34 cellular contexts compared by ENCODE assay signal in the genomic region with DNA sequence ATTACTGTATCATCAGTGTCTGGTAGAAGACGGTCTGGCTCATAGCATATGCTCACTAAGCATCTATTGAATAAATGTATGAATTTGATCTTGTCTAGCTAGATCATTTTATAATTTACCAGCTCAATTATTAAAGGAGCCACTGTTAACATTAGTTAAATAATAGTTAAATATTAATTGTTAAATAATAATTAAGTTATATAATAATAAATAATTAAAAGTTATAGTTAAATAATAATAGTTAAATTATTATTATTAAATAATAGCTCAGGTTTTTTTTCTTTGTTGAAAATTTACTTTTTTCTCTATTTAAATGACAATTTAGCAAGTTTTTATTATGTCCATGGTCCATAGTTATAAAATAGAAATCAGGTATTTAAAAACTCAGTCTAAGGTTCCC.
"Had no signal": no experiment of that assay in that cellular context is flagged by ENCODE, and none has a peak within 500 bp of the region (broad histone marks: within the 10 kb centered on the region; RNA-seq: fewer than 3 reads in every experiment).

No MANE protein-coding gene starts in this region.

- DNase-seq: activated CD4-positive, alpha-beta memory T cell treated with anti-CD3 and anti-CD28 coated beads, Interleukin-2, amount 10 ng/mL, durations not matched to agents 7 days and 5 days; activated CD4-positive, alpha-beta T cell treated with anti-CD3 and anti-CD28 coated beads for 1 hour; activated CD4-positive, alpha-beta T cell treated with anti-CD3 and anti-CD28 coated beads for 4 hours; activated CD4-positive, alpha-beta T cell treated with anti-CD3 and anti-CD28 coated beads, Interleukin-2, amount 10 ng/mL, durations not matched to agents 7 days and 5 days; activated CD4-positive, alpha-beta T cell treated with anti-CD3 and anti-CD28 coated beads, Interleukin-2, amount 50 U/mL, for 4 hours; activated CD8-positive, alpha-beta memory T cell treated with anti-CD3 and anti-CD28 coated beads, Interleukin-2, amount 50 U/mL, for 48 hours; activated gamma-delta T cell; activated naive CD4-positive, alpha-beta T cell; activated naive CD4-positive, alpha-beta T cell treated with anti-CD3 and anti-CD28 coated beads, Interleukin-2, amount 10 ng/mL, durations not matched to agents 7 days and 5 days; activated naive CD8-positive, alpha-beta T cell treated with anti-CD3 and anti-CD28 coated beads, Interleukin-2, amount 10 ng/mL, durations not matched to agents 7 days and 5 days; activated T-cell treated with anti-CD3 and anti-CD28 coated beads for 4 hours; activated T-cell treated with anti-CD3 and anti-CD28 coated beads, Interleukin-2, amount 50 U/mL, for 24 hours; activated T-cell treated with anti-CD3 and anti-CD28 coated beads, Interleukin-2, amount 50 U/mL, for 72 hours; central memory CD4-positive, alpha-beta T cell; cerebellar nuclear complex; dorsolateral prefrontal cortex; effector memory CD4-positive, alpha-beta T cell; endodermal cell; erythroblast; foreskin keratinocyte; heart right ventricle; T-helper 17 cell; T1000 had no signal

- H3K27ac ChIP-seq: ascending aorta, breast epithelium, cardiac muscle cell, coronary artery, dorsolateral prefrontal cortex, esophagus muscularis mucosa, foreskin keratinocyte, gastroesophageal sphincter, heart right ventricle, hepatocyte had no signal

- H3K4me1 ChIP-seq: breast epithelium, foreskin keratinocyte had no signal

- H3K36me3 Mint-ChIP-seq: activated naive CD4-positive, alpha-beta T cell treated with anti-CD3 and anti-CD28 coated beads, Interleukin-2, amount 10 ng/mL, durations not matched to agents 7 days and 5 days; activated naive CD4-positive, alpha-beta T cell treated with anti-CD3 and anti-CD28 coated beads, Interleukin-2, amount 50 U/mL, for 72 hours; activated naive CD8-positive, alpha-beta T cell treated with anti-CD3 and anti-CD28 coated beads, Interleukin-2, amount 10 ng/mL, durations not matched to agents 7 days and 5 days; brain had no signal

- H3K4me1 Mint-ChIP-seq: activated CD4-positive, alpha-beta memory T cell treated with anti-CD3 and anti-CD28 coated beads, Interleukin-2, amount 10 ng/mL, durations not matched to agents 7 days and 5 days; activated CD4-positive, alpha-beta T cell treated with anti-CD3 and anti-CD28 coated beads, Interleukin-2, amount 10 ng/mL, durations not matched to agents 7 days and 5 days; activated naive CD4-positive, alpha-beta T cell treated with anti-CD3 and anti-CD28 coated beads, Interleukin-2, amount 10 ng/mL, durations not matched to agents 7 days and 5 days; activated naive CD8-positive, alpha-beta T cell treated with anti-CD3 and anti-CD28 coated beads, Interleukin-2, amount 10 ng/mL, durations not matched to agents 7 days and 5 days; T-helper 17 cell had no signal

- H3K4me3 Mint-ChIP-seq: activated CD4-positive, alpha-beta memory T cell treated with anti-CD3 and anti-CD28 coated beads, Interleukin-2, amount 10 ng/mL, durations not matched to agents 7 days and 5 days; activated CD4-positive, alpha-beta T cell treated with anti-CD3 and anti-CD28 coated beads, Interleukin-2, amount 10 ng/mL, durations not matched to agents 7 days and 5 days; activated naive CD4-positive, alpha-beta T cell treated with anti-CD3 and anti-CD28 coated beads, Interleukin-2, amount 10 ng/mL, durations not matched to agents 7 days and 5 days; activated naive CD8-positive, alpha-beta T cell treated with anti-CD3 and anti-CD28 coated beads, Interleukin-2, amount 10 ng/mL, durations not matched to agents 7 days and 5 days; activated T-cell treated with anti-CD3 and anti-CD28 coated beads, Interleukin-2, amount 50 U/mL, for 24 hours; activated T-cell treated with anti-CD3 and anti-CD28 coated beads, Interleukin-2, amount 50 U/mL, for 72 hours; brain; dendritic cell treated with granulocyte-macrophage colony-stimulating factor and Interleukin-4, amounts not matched to agents 40 ng/mL and 50 ng/mL, for 4 days; endodermal cell; T-helper 17 cell; T-helper 2 cell treated with Interferon-gamma antibody and Interleukin-4, amounts not matched to agents 5 μg/mL and 100 μg/mL, for 36 hours had no signal

- H3K79me2 ChIP-seq: hepatocyte had no signal

- H3K4me3 ChIP-seq: ascending aorta, breast epithelium, cardiac muscle cell, coronary artery, dorsolateral prefrontal cortex, esophagus muscularis mucosa, gastroesophageal sphincter, heart right ventricle, hepatocyte had no signal

- H3K9me3 ChIP-seq: ascending aorta, breast epithelium, heart right ventricle had no signal

- H3K36me3 ChIP-seq: ascending aorta, breast epithelium, cardiac muscle cell, esophagus muscularis mucosa, gastroesophageal sphincter, heart right ventricle had no signal

- H3K27me3 ChIP-seq: ascending aorta, breast epithelium, cardiac muscle cell, esophagus muscularis mucosa, foreskin keratinocyte, gastroesophageal sphincter, heart right ventricle, hepatocyte had no signal

- H3K27me3 Mint-ChIP-seq: activated CD4-positive, alpha-beta memory T cell treated with anti-CD3 and anti-CD28 coated beads, Interleukin-2, amount 10 ng/mL, durations not matched to agents 7 days and 5 days; activated CD4-positive, alpha-beta T cell treated with anti-CD3 and anti-CD28 coated beads, Interleukin-2, amount 10 ng/mL, durations not matched to agents 7 days and 5 days; activated naive CD4-positive, alpha-beta T cell treated with anti-CD3 and anti-CD28 coated beads, Interleukin-2, amount 10 ng/mL, durations not matched to agents 7 days and 5 days; activated naive CD8-positive, alpha-beta T cell treated with anti-CD3 and anti-CD28 coated beads, Interleukin-2, amount 10 ng/mL, durations not matched to agents 7 days and 5 days; activated T-cell treated with anti-CD3 and anti-CD28 coated beads, Interleukin-2, amount 50 U/mL, for 24 hours; brain; dendritic cell treated with granulocyte-macrophage colony-stimulating factor and Interleukin-4, amounts not matched to agents 40 ng/mL and 50 ng/mL, for 4 days; T-helper 17 cell had no signal

- H3K9me3 Mint-ChIP-seq: activated CD4-positive, alpha-beta T cell treated with anti-CD3 and anti-CD28 coated beads, Interleukin-2, amount 10 ng/mL, durations not matched to agents 7 days and 5 days; activated naive CD4-positive, alpha-beta T cell treated with anti-CD3 and anti-CD28 coated beads, Interleukin-2, amount 10 ng/mL, durations not matched to agents 7 days and 5 days; activated naive CD4-positive, alpha-beta T cell treated with anti-CD3 and anti-CD28 coated beads, Interleukin-2, amount 50 U/mL, for 72 hours; activated naive CD8-positive, alpha-beta T cell treated with anti-CD3 and anti-CD28 coated beads, Interleukin-2, amount 10 ng/mL, durations not matched to agents 7 days and 5 days; activated T-cell treated with anti-CD3 and anti-CD28 coated beads, Interleukin-2, amount 50 U/mL, for 24 hours; activated T-cell treated with anti-CD3 and anti-CD28 coated beads, Interleukin-2, amount 50 U/mL, for 72 hours; endodermal cell had no signal

- H3K27ac Mint-ChIP-seq: activated CD4-positive, alpha-beta memory T cell treated with anti-CD3 and anti-CD28 coated beads, Interleukin-2, amount 10 ng/mL, durations not matched to agents 7 days and 5 days; activated CD4-positive, alpha-beta T cell treated with anti-CD3 and anti-CD28 coated beads, Interleukin-2, amount 10 ng/mL, durations not matched to agents 7 days and 5 days; activated naive CD4-positive, alpha-beta T cell treated with anti-CD3 and anti-CD28 coated beads, Interleukin-2, amount 10 ng/mL, durations not matched to agents 7 days and 5 days; activated naive CD4-positive, alpha-beta T cell treated with anti-CD3 and anti-CD28 coated beads, Interleukin-2, amount 50 U/mL, for 72 hours; activated naive CD8-positive, alpha-beta T cell treated with anti-CD3 and anti-CD28 coated beads, Interleukin-2, amount 10 ng/mL, durations not matched to agents 7 days and 5 days; activated T-cell treated with anti-CD3 and anti-CD28 coated beads, Interleukin-2, amount 50 U/mL, for 24 hours; activated T-cell treated with anti-CD3 and anti-CD28 coated beads, Interleukin-2, amount 50 U/mL, for 72 hours; brain; dendritic cell treated with granulocyte-macrophage colony-stimulating factor and Interleukin-4, amounts not matched to agents 40 ng/mL and 50 ng/mL, for 4 days; endodermal cell; T-helper 17 cell; T-helper 2 cell treated with Interferon-gamma antibody and Interleukin-4, amounts not matched to agents 5 μg/mL and 100 μg/mL, for 36 hours had no signal

- ATAC-seq: activated naive CD4-positive, alpha-beta T cell treated with anti-CD3 and anti-CD28 coated beads, Interleukin-2, amount 50 U/mL, for 72 hours; activated T-cell treated with anti-CD3 and anti-CD28 coated beads, Interleukin-2, amount 50 U/mL, for 72 hours; foreskin keratinocyte; gastroesophageal sphincter; heart right ventricle; T-helper 17 cell had no signal

- H3K4me2 ChIP-seq: hepatocyte had no signal

- H2AFZ ChIP-seq: hepatocyte had no signal
